In genomic region chr17:70270554-70270953, GRCh38 we compare ENCODE assay signal across 26 cellular contexts.
"Had no signal": no experiment of that assay in that cellular context is flagged by ENCODE, and none has a peak within 500 bp of the region (broad histone marks: within the 10 kb centered on the region; RNA-seq: fewer than 3 reads in every experiment).

No MANE protein-coding gene starts in this region.

- DNase-seq: activated CD4-positive, alpha-beta T cell treated with anti-CD3 and anti-CD28 coated beads for 36 hours; activated CD4-positive, alpha-beta T cell treated with anti-CD3 and anti-CD28 coated beads, Interleukin-2, amount 50 U/mL, for 4 hours; activated CD8-positive, alpha-beta memory T cell treated with anti-CD3 and anti-CD28 coated beads for 24 hours; activated CD8-positive, alpha-beta memory T cell treated with anti-CD3 and anti-CD28 coated beads, Interleukin-2, amount 50 U/mL, for 4 hours; activated T-cell treated with anti-CD3 and anti-CD28 coated beads, Interleukin-2, amount 50 U/mL, for 24 hours; aorta; central memory CD4-positive, alpha-beta T cell; dorsolateral prefrontal cortex; effector memory CD8-positive, alpha-beta T cell; foreskin melanocyte; glutamatergic neuron; left cardiac atrium; mesenchymal stem cell; mucosa of descending colon; nephron progenitor cell; right cardiac atrium; stimulated activated CD4-positive, alpha-beta T cell treated with anti-CD3 and anti-CD28 coated beads, Interleukin-12 subunit alpha, Interleukin-12 subunit beta, amount 100 ng/mL, for 4 hours; stimulated activated CD4-positive, alpha-beta T cell treated with anti-CD3 and anti-CD28 coated beads, Interleukin-4, amount 100 ng/mL, for 4 hours; stimulated activated naive CD8-positive, alpha-beta T cell treated with anti-CD3 and anti-CD28 coated beads, Interleukin-15, Interleukin-2, amounts not matched to agents 100 U/mL and 50 U/mL, for 24 hours; T-helper 1 cell; upper lobe of left lung had no signal

- H3K4me3 ChIP-seq: dorsolateral prefrontal cortex, hepatocyte, mucosa of descending colon, prostate gland, upper lobe of left lung had no signal

- H3K27me3 ChIP-seq: dorsolateral prefrontal cortex, hepatocyte, upper lobe of left lung had no signal

- FAIRE-seq: colon, TTC549 had no signal

- H2AFZ ChIP-seq: hepatocyte had no signal

- H3K79me2 ChIP-seq: hepatocyte had no signal

- H3K4me1 ChIP-seq: prostate gland had no signal

- H3K4me2 ChIP-seq: hepatocyte had no signal

- H3K36me3 ChIP-seq: prostate gland, upper lobe of left lung had no signal

- H3K9me3 ChIP-seq: mucosa of descending colon, prostate gland, upper lobe of left lung had no signal

- H3K27ac ChIP-seq: dorsolateral prefrontal cortex, epithelial cell of prostate, hepatocyte, prostate gland, upper lobe of left lung had no signal
